In genomic region chr1:156146006-156146748, GRCh38 we compare ENCODE assay signal across 8 cellular contexts. TPM values are rescaled to one million over a fixed set of nuclear protein-coding genes. Genes with fewer than 3 reads are reported as not detected.
A peak's percentile ranks its signal among the peaks of the same experiment; 100 is the strongest.
DNase-seq lines count a peak whose midpoint lies in the region; FAIRE-seq and TF ChIP-seq lines count a peak whose summit lies in the region.

No MANE protein-coding gene starts in this region.

- peaks cover 14 to 20% (median 18%) of the 10 kb centered on the region in 3 donors for H3K4me1 Mint-ChIP-seq in CD8-positive, alpha-beta memory T cell
- H3K4me1 Mint-ChIP-seq in mesothelial cell of epicardium = peaks cover 41% of the 10 kb centered on the region

- H3K4ac ChIP-seq in H1 (replicated peaks; ENCODE audit: insufficient read length, low read depth, low read length) = no peak overlapping the region

- WGBS in H1 (ENCODE audit: extremely low coverage in 1 of 2, insufficient coverage in 1 of 2, insufficient read length in 1 of 2, insufficient replicate concordance in 2 of 2, low coverage in 1 of 2, low lambda C conversion rate in 2 of 2, missing lambda C conversion rate in 1 of 2), 2 experiments = 48% methylated on average over 13 of the region's 13 CpGs; no CpG with 5 or more reads in 1 of the 2 experiments
- WGBS in testis, 2 donors = 25 to 41% methylated on average over 9 to 13 of the region's 13 CpGs

- intact Hi-C loops in testis (cut with DNase I; ENCODE audit: low total_unique reads) = no loop called here

- no peak overlapping the region for H3K56ac ChIP-seq in H1 (replicated peaks; ENCODE audit: insufficient read length, low read depth, low read length)

- H3K14ac ChIP-seq in H1 (ENCODE audit: insufficient read length) = no peak overlapping the region

- H3K4me2 ChIP-seq in H1 (ENCODE audit: insufficient read depth in 1 of 2, low read depth in 2 of 2, low read length in 2 of 2) = peak overlapping the region in 1 of 2 experiments; percentile 50; a peak in 3 of 4 replicates

- TF ChIP-seq EP300 in H1 (IDR thresholded peaks at IDR 0.05; ENCODE audit: borderline replicate concordance in 1 of 2, low read depth in 2 of 2, low read length in 2 of 2) = no peak

- peak overlapping the region; percentile 44 for H3K4me3 ChIP-seq in CD8-positive, alpha-beta memory T cell (ENCODE audit: low read length)
- H3K4me3 ChIP-seq in WERI-Rb-1 (ENCODE audit: low read depth, low read length) (peak overlapping the region; percentile 36), H1 (ENCODE audit: extremely low read depth in 1 of 4, insufficient read depth in 2 of 4, low read depth in 3 of 4, low read length in 4 of 4) (peak overlapping the region in 1 of 4 experiments; percentile 35; a peak in 3 of 8 replicates), testis (no peak overlapping the region)

- FAIRE-seq in H1 (lab: Jason Lieb, UNC) = peak; percentile 45

- H4K8ac ChIP-seq in H1 (ENCODE audit: extremely low read depth, insufficient read depth, low read length) = no peak overlapping the region; the same call in 1 of the 2 replicates

- peak; percentile 88 for TF ChIP-seq CTCF in WERI-Rb-1 (IDR thresholded peaks at IDR 0.05; ENCODE audit: low read depth, low read length)
- peak in 2 of 3 experiments; percentile 60 to 62; a peak in 3 of 4 replicates for TF ChIP-seq CTCF in H1 (IDR thresholded peaks at IDR 0.05; ENCODE audit: control extremely low read depth in 1 of 3, insufficient read depth in 1 of 3, low read depth in 1 of 3, low read length in 3 of 3)
- TF ChIP-seq CTCF in mesothelial cell of epicardium (IDR thresholded peaks at IDR 0.05; ENCODE audit: unreplicated experiment) = peak; percentile 79
- TF ChIP-seq CTCF in testis (IDR thresholded peaks at IDR 0.05) = peak; percentile 70 to 78 (median 71)

- H3K23ac ChIP-seq in H1 (ENCODE audit: insufficient read length) = no peak overlapping the region

- peak overlapping the region; percentile 92; the same call in 1 of the 2 replicates for H2BK12ac ChIP-seq in H1 (ENCODE audit: low read depth, low read length)

- H3K36me3 Mint-ChIP-seq in CD8-positive, alpha-beta memory T cell = no peaks in the 10 kb centered on the region
- H3K36me3 Mint-ChIP-seq in mesothelial cell of epicardium = no peaks in the 10 kb centered on the region

- peak overlapping the region; percentile 20; the same call in 1 of the 2 replicates for H2AFZ ChIP-seq in H1 (ENCODE audit: low read length)

- POLR2A ChIA-PET in CD8-positive, alpha-beta memory T cell (lab: Charles Lee) = interaction anchor here (0.8 kb wide), 1 partner anchor 99 kb away, joined by 3 read pairs; no protein-coding TSS in a partner anchor
- POLR2A ChIA-PET in HEK293T (lab: Yijun Ruan, JAX) (interaction anchor here (1.6 to 5.4 kb wide), 5 partner anchors 15 to 86 kb away, joined by 4 to 22 read pairs (median 11); partner anchors contain the start of genes PMF1 and SLC25A44), H1 (lab: Charles Lee; ENCODE audit: partially characterized antibody) (interaction anchor here (0.9 to 8.5 kb wide), 8 partner anchors 27 to 101 kb away, joined by 3 to 64 read pairs (median 7); partner anchors contain the start of genes PAQR6, PMF1 and SLC25A44)

- H2BK15ac ChIP-seq in H1 (ENCODE audit: low read length) = 0 out of 2 replicates have a peak overlapping the region, but pooled peaks have one; percentile 53

- H3K79me2 ChIP-seq in H1 (ENCODE audit: control insufficient read depth in 1 of 2, insufficient read depth in 2 of 2, low read length in 2 of 2) = no peaks in the 10 kb centered on the region

- H3K36me3 ChIP-seq in CD8-positive, alpha-beta memory T cell (ENCODE audit: insufficient read depth, low read length) = no peaks in the 10 kb centered on the region
- H3K36me3 ChIP-seq in WERI-Rb-1 (no peaks in the 10 kb centered on the region), H1 (ENCODE audit: control insufficient read depth in 2 of 4, insufficient read depth in 4 of 4, low read length in 3 of 4) (no peaks in the 10 kb centered on the region), testis (ENCODE audit: low read depth, missing control alignments) (no peaks in the 10 kb centered on the region)

- peak overlapping the region in 6 of 8 donors; percentile 24 to 91 (median 80) for H3K27ac Mint-ChIP-seq in CD8-positive, alpha-beta memory T cell
- H3K27ac Mint-ChIP-seq in mesothelial cell of epicardium = peak overlapping the region; percentile 95

- H4K5ac ChIP-seq in H1 (ENCODE audit: insufficient read length, low read depth, low read length) = peak overlapping the region; percentile 7

- peaks cover 8% of the 10 kb centered on the region for H3K4me1 ChIP-seq in CD8-positive, alpha-beta memory T cell (ENCODE audit: insufficient read depth, low read length)
- H3K4me1 ChIP-seq in H1 (replicated peaks in 1 of 4; ENCODE audit: control insufficient read depth in 3 of 4, insufficient read depth in 4 of 4, low read length in 3 of 4) (peaks cover 20 to 39% (median 29%) of the 10 kb centered on the region in 4 experiments), testis (peaks cover 16% of the 10 kb centered on the region)

- H3K27me3 ChIP-seq in CD8-positive, alpha-beta memory T cell (ENCODE audit: insufficient read depth, low read length, poor library complexity, severe bottlenecking) = no peaks in the 10 kb centered on the region
- H3K27me3 ChIP-seq in WERI-Rb-1 (ENCODE audit: insufficient read depth, low read depth, severe bottlenecking) (no peaks in the 10 kb centered on the region), H1 (replicated peaks in 1 of 4; ENCODE audit: control insufficient read depth in 3 of 4, extremely low read depth in 1 of 4, insufficient read depth in 3 of 4, low read length in 3 of 4) (no peaks in the 10 kb centered on the region), testis (no peaks in the 10 kb centered on the region)

- CTCF ChIA-PET in CD8-positive, alpha-beta memory T cell (lab: Charles Lee) = interaction anchor here (0.6 to 3.3 kb wide), 13 partner anchors 8 to 173 kb away, joined by 3 to 50 read pairs (median 4); partner anchors contain the start of genes PMF1 and SLC25A44
- CTCF ChIA-PET in HEK293T (lab: Yijun Ruan, JAX) (interaction anchor here (0.6 to 4.3 kb wide), 7 partner anchors 17 to 79 kb away, joined by 3 to 37 read pairs (median 5); partner anchors contain the start of gene PMF1), H1 (lab: Charles Lee; ENCODE audit: partially characterized antibody) (interaction anchor here (0.7 to 42.4 kb wide), 21 partner anchors 9 to 173 kb away, joined by 3 to 1994 read pairs (median 5); partner anchors contain the start of genes BGLAP, MEX3A, PAQR6 and PMF1)

- H2BK20ac ChIP-seq in H1 (ENCODE audit: low read length) = no peak overlapping the region

- peak overlapping the region; percentile 88 for H4K91ac ChIP-seq in H1 (replicated peaks; ENCODE audit: insufficient read length, low read length)

- no peaks in the 10 kb centered on the region; the same call in 1 of the 2 replicates for H3K79me1 ChIP-seq in H1 (ENCODE audit: low read depth, low read length)

- peak; percentile 74 to 79 for TF ChIP-seq RAD21 in H1 (IDR thresholded peaks at IDR 0.05 in 1 of 2, conservative IDR thresholded peaks at IDR 0.05 in 1 of 2; ENCODE audit: low read depth in 2 of 2, low read length in 2 of 2)

- no peaks in the 10 kb centered on the region for H3K9me3 Mint-ChIP-seq in CD8-positive, alpha-beta memory T cell
- H3K9me3 Mint-ChIP-seq in mesothelial cell of epicardium = no peaks in the 10 kb centered on the region

- DNase-seq in CD8-positive, alpha-beta memory T cell = peak in 3 of 5 donors; percentile 56 to 70 (median 65)
- peak; percentile 81 for DNase-seq in HEK293T (ENCODE audit: extremely low spot score)
- peak; percentile 73 for DNase-seq in NCI-H2227 (lab: John Stamatoyannopoulos, UW; ENCODE audit: unreplicated experiment)
- DNase-seq in WERI-Rb-1 = peak; percentile 70
- DNase-seq in H1 (ENCODE audit: low read depth in 1 of 2, low spot score in 2 of 2) = no peak
- no peak for DNase-seq in mesothelial cell of epicardium (ENCODE audit: low spot score in 2 of 2, unreplicated experiment in 2 of 2)
- DNase-seq in testis = peak; percentile 73
- no peak for DNase-seq in NK-92 (lab: John Stamatoyannopoulos, UW; ENCODE audit: unreplicated experiment)

- H4K20me1 ChIP-seq in H1 (replicated peaks in 1 of 2; ENCODE audit: control insufficient read depth in 1 of 2, insufficient read depth in 2 of 2, low read length in 2 of 2) = no peaks in the 10 kb centered on the region

- peaks cover 0 to 9% of the 10 kb centered on the region in 2 donors for H3K27me3 Mint-ChIP-seq in CD8-positive, alpha-beta memory T cell
- peaks cover 19% of the 10 kb centered on the region for H3K27me3 Mint-ChIP-seq in mesothelial cell of epicardium (ENCODE audit: low read depth)

- H3K18ac ChIP-seq in H1 (ENCODE audit: extremely low read depth, low read length) = peak overlapping the region; percentile 26

- H3K4me3 Mint-ChIP-seq in CD8-positive, alpha-beta memory T cell = peak overlapping the region in 6 of 7 donors; percentile 0 to 77 (median 66)
- H3K4me3 Mint-ChIP-seq in mesothelial cell of epicardium = peak overlapping the region; percentile 64

- H3K23me2 ChIP-seq in H1 (ENCODE audit: low read depth, low read length) = peaks cover 3% of the 10 kb centered on the region; the same call in 1 of the 2 replicates

- H2BK5ac ChIP-seq in H1 (ENCODE audit: low read depth, low read length) = peak overlapping the region; percentile 73; the same call in 1 of the 2 replicates

- TF ChIP-seq POLR2A in H1 (IDR thresholded peaks at IDR 0.05; ENCODE audit: control extremely low read depth in 1 of 2, low read depth in 2 of 2, low read length in 2 of 2) = no peak
- no peak for TF ChIP-seq POLR2A in testis (IDR thresholded peaks at IDR 0.05)

- H2BK120ac ChIP-seq in H1 (replicated peaks; ENCODE audit: low read depth, low read length) = peak overlapping the region; percentile 51

- no peak overlapping the region for H3K9ac ChIP-seq in H1 (replicated peaks in 1 of 4; ENCODE audit: extremely low read depth in 1 of 4, low read depth in 3 of 4, low read length in 3 of 4)

- H2AK5ac ChIP-seq in H1 (ENCODE audit: low read depth, low read length) = no peak overlapping the region

- no peaks in the 10 kb centered on the region for H3K9me3 ChIP-seq in CD8-positive, alpha-beta memory T cell (ENCODE audit: low read length)
- no peaks in the 10 kb centered on the region for H3K9me3 ChIP-seq in WERI-Rb-1 (ENCODE audit: severe bottlenecking)
- H3K9me3 ChIP-seq in H1 (ENCODE audit: insufficient read depth in 2 of 2, low read depth in 1 of 2, low read length in 1 of 2) = no peaks in the 10 kb centered on the region
- no peaks in the 10 kb centered on the region for H3K9me3 ChIP-seq in testis

- H3K27ac ChIP-seq in CD8-positive, alpha-beta memory T cell (ENCODE audit: low read depth, low read length) = no peak overlapping the region
- peak overlapping the region; percentile 45 for H3K27ac ChIP-seq in WERI-Rb-1
- peak overlapping the region; percentile 17; the same call in 1 of the 2 replicates for H3K27ac ChIP-seq in H1 (ENCODE audit: low read depth, low read length)
- H3K27ac ChIP-seq in testis = no peak overlapping the region

RNA-seq across cellular contexts. Expression of gene SEMA4A, which starts 7.2 kb away (rescaled TPM):
- 10 to 100 TPM; 21.6 to 23.0 TPM for total RNA-seq in CD8-positive, alpha-beta memory T cell
- polyA plus RNA-seq in CD8-positive, alpha-beta memory T cell = 10.7 TPM
- total RNA-seq in H1 (2021; fragmentation: NEBNext Ultra II Directional; extraction: Animal tissue kit (Norgen Biotek cat#: 25700)) = 5.9 and 7.3 TPM in 2 replicates
- polyA plus RNA-seq in H1 (2011; rRNA removed) (10.6 and 12.0 TPM in 2 replicates), testis (ENCODE audit: insufficient read depth, low read depth, low replicate concordance) (7.7 TPM)
- polyA plus RNA-seq in H1 (2011; cell fraction: cytosol; rRNA removed) = 10.3 TPM
- polyA plus RNA-seq in H1 (2011; cell fraction: nucleus; rRNA removed) = 27.7 TPM
- polyA plus RNA-seq in H1 (2012, experiment 1 of 2) = 5.9 to 11.9 TPM (median 8.7 TPM) in 4 replicates
- 6.4 TPM for polyA plus RNA-seq in H1 (2012, experiment 2 of 2)
- 6.5 TPM for polyA plus RNA-seq in H1 (2013, experiment 1 of 2)
- 6.3 TPM for polyA plus RNA-seq in H1 (2013, experiment 2 of 2)
- 11.9 TPM in 2 replicates for polyA minus RNA-seq in H1 (2011; rRNA and poly(A)+ RNA removed)
- 12.0 TPM for polyA minus RNA-seq in H1 (2011; cell fraction: cytosol; rRNA and poly(A)+ RNA removed)
- 15.1 TPM for polyA minus RNA-seq in H1 (2011; cell fraction: nucleus; rRNA and poly(A)+ RNA removed)
- total RNA-seq in mesothelial cell of epicardium (18.7 to 21.0 TPM (median 19.8 TPM) in 3 replicates), testis (1 to 10 TPM; 4.8 to 8.0 TPM)

RNA-seq across cellular contexts. Expression of gene LMNA, which starts 31.7 kb away (rescaled TPM):
- total RNA-seq in CD8-positive, alpha-beta memory T cell = 100 to 1,000 TPM; 325 to 335 TPM
- polyA plus RNA-seq in CD8-positive, alpha-beta memory T cell = 13.9 TPM
- 46.8 and 48.0 TPM in 2 replicates for total RNA-seq in H1 (2021; fragmentation: NEBNext Ultra II Directional; extraction: Animal tissue kit (Norgen Biotek cat#: 25700))
- polyA plus RNA-seq in H1 (2011; rRNA removed) (25.8 and 38.3 TPM in 2 replicates), testis (ENCODE audit: insufficient read depth, low read depth, low replicate concordance) (189 TPM)
- 33.6 TPM for polyA plus RNA-seq in H1 (2011; cell fraction: cytosol; rRNA removed)
- polyA plus RNA-seq in H1 (2011; cell fraction: nucleus; rRNA removed) = 78.1 TPM
- polyA plus RNA-seq in H1 (2012, experiment 1 of 2) = 36.7 to 43.4 TPM (median 39.1 TPM) in 4 replicates
- polyA plus RNA-seq in H1 (2012, experiment 2 of 2) = 56.7 TPM
- polyA plus RNA-seq in H1 (2013, experiment 1 of 2) = 34.7 TPM
- polyA plus RNA-seq in H1 (2013, experiment 2 of 2) = 32.6 TPM
- 15.1 and 20.9 TPM in 2 replicates for polyA minus RNA-seq in H1 (2011; rRNA and poly(A)+ RNA removed)
- polyA minus RNA-seq in H1 (2011; cell fraction: cytosol; rRNA and poly(A)+ RNA removed) = 33.7 TPM
- polyA minus RNA-seq in H1 (2011; cell fraction: nucleus; rRNA and poly(A)+ RNA removed) = 28.1 TPM
- total RNA-seq in mesothelial cell of epicardium (91.7 to 96.9 TPM (median 92.4 TPM) in 3 replicates), testis (100 to 1,000 TPM; 162 to 219 TPM)

RNA-seq across cellular contexts. Expression of gene SLC25A44, which starts 47.7 kb away (rescaled TPM):
- total RNA-seq in CD8-positive, alpha-beta memory T cell = 10 to 100 TPM; 30.8 to 32.4 TPM
- polyA plus RNA-seq in CD8-positive, alpha-beta memory T cell = 21.4 TPM
- total RNA-seq in H1 (2021; fragmentation: NEBNext Ultra II Directional; extraction: Animal tissue kit (Norgen Biotek cat#: 25700)) = 23.4 and 31.4 TPM in 2 replicates
- polyA plus RNA-seq in H1 (2011; rRNA removed) (27.0 and 32.1 TPM in 2 replicates), testis (ENCODE audit: insufficient read depth, low read depth, low replicate concordance) (32.4 TPM)
- 26.1 TPM for polyA plus RNA-seq in H1 (2011; cell fraction: cytosol; rRNA removed)
- 19.4 TPM for polyA plus RNA-seq in H1 (2011; cell fraction: nucleus; rRNA removed)
- polyA plus RNA-seq in H1 (2012, experiment 1 of 2) = 21.8 to 26.9 TPM (median 25.5 TPM) in 4 replicates
- polyA plus RNA-seq in H1 (2012, experiment 2 of 2) = 11.2 TPM
- polyA plus RNA-seq in H1 (2013, experiment 1 of 2) = 19.3 TPM
- 21.1 TPM for polyA plus RNA-seq in H1 (2013, experiment 2 of 2)
- polyA minus RNA-seq in H1 (2011; rRNA and poly(A)+ RNA removed) = 50.6 and 53.0 TPM in 2 replicates
- polyA minus RNA-seq in H1 (2011; cell fraction: cytosol; rRNA and poly(A)+ RNA removed) = 18.2 TPM
- 15.3 TPM for polyA minus RNA-seq in H1 (2011; cell fraction: nucleus; rRNA and poly(A)+ RNA removed)
- total RNA-seq in mesothelial cell of epicardium (15.4 to 18.7 TPM (median 18.4 TPM) in 3 replicates), testis (10 to 100 TPM; 32.8 to 34.2 TPM)

Comparison
In these comparisons a context has a peak if more than half of its experiments do, and no peak if none do; other contexts are left out.
1. DNase-seq: peak in CD8-positive, alpha-beta memory T cell (3 of 5), HEK293T (single experiment), NCI-H2227 (single experiment), WERI-Rb-1 (single experiment) and testis (single experiment); none in H1 (0 of 2), mesothelial cell of epicardium (0 of 2) and NK-92 (single experiment).
2. H3K27ac ChIP-seq: peak in WERI-Rb-1 (single experiment) and H1 (single experiment); none in CD8-positive, alpha-beta memory T cell (single experiment) and testis (0 of 2).
3. H3K4me3 ChIP-seq: peak in CD8-positive, alpha-beta memory T cell (single experiment) and WERI-Rb-1 (single experiment); none in testis (0 of 2).
4. Peak in every context shown above with its lines, with median percentiles within 50 percentile points of each other: CTCF ChIP-seq.